Comparison of ENCODE assay signal across 11 cellular contexts in genomic region chr6:3232017-3232838, GRCh38. TPM values are rescaled to one million over a fixed set of nuclear protein-coding genes. Genes with fewer than 3 reads are reported as not detected.
DNase-seq lines count a peak whose midpoint lies in the region; ATAC-seq and TF ChIP-seq lines count a peak whose summit lies in the region.
"Had no signal": no experiment of that assay in that cellular context is flagged by ENCODE, and none has a peak within 500 bp of the region (broad histone marks: within the 10 kb centered on the region; RNA-seq: fewer than 3 reads in every experiment).

No MANE protein-coding gene starts in this region.

- H2AK5ac ChIP-seq in neuronal stem cell (ENCODE audit: low read depth, low read length) = no peak overlapping the region

- H3K4me3 ChIP-seq in CD8-positive, alpha-beta memory T cell (ENCODE audit: low read length) = no peak overlapping the region
- H3K4me3 ChIP-seq in neuronal stem cell (ENCODE audit: low read length in 2 of 2) = peak overlapping the region; percentile 85 to 95

- H3K27ac ChIP-seq in CD8-positive, alpha-beta memory T cell (ENCODE audit: low read depth, low read length) = no peak overlapping the region
- peak overlapping the region; percentile 95 for H3K27ac ChIP-seq in neuronal stem cell (replicated peaks; ENCODE audit: low read length)

- peaks cover 0 to 3% (median 0%) of the 10 kb centered on the region in 5 donors for H3K9me3 Mint-ChIP-seq in CD8-positive, alpha-beta memory T cell
- no peaks in the 10 kb centered on the region for H3K9me3 Mint-ChIP-seq in endothelial cell (ENCODE audit: unreplicated experiment)
- H3K9me3 Mint-ChIP-seq: activated naive CD8-positive, alpha-beta T cell treated with anti-CD3 and anti-CD28 coated beads, Interleukin-2, amount 10 ng/mL, durations not matched to agents 7 days and 5 days had no signal

- peak overlapping the region; percentile 61 for H2BK15ac ChIP-seq in neuronal stem cell (ENCODE audit: low read length)

- ATAC-seq in GM18505 (IDR thresholded peaks at IDR 0.05; ENCODE audit: unreplicated experiment) (no peak), HG03045 (IDR thresholded peaks at IDR 0.05; ENCODE audit: unreplicated experiment) (no peak)

- CTCF ChIA-PET in CD8-positive, alpha-beta memory T cell (lab: Charles Lee) = interaction anchor here (0.8 to 1.7 kb wide), 2 partner anchors 19 to 24 kb away, joined by 3 to 7 read pairs; no protein-coding TSS in a partner anchor

- peak overlapping the region; percentile 98 for H2BK5ac ChIP-seq in neuronal stem cell (ENCODE audit: low read length)

- no peak overlapping the region for H4K91ac ChIP-seq in neuronal stem cell (ENCODE audit: low read depth, low read length, poor library complexity)

- no peak overlapping the region for H2BK120ac ChIP-seq in neuronal stem cell (ENCODE audit: low read depth, low read length)

- no peak overlapping the region for H2BK12ac ChIP-seq in neuronal stem cell (ENCODE audit: low read length)

- peak overlapping the region; percentile 80 for H3K18ac ChIP-seq in neuronal stem cell (ENCODE audit: low read length)

- peaks cover 35 to 44% (median 43%) of the 10 kb centered on the region in 3 donors for H3K4me1 Mint-ChIP-seq in CD8-positive, alpha-beta memory T cell
- H3K4me1 Mint-ChIP-seq in endothelial cell (ENCODE audit: unreplicated experiment) = peaks cover 36% of the 10 kb centered on the region

- peaks cover 81 to 84% of the 10 kb centered on the region in 2 donors for H3K27me3 Mint-ChIP-seq in CD8-positive, alpha-beta memory T cell
- peaks cover 23% of the 10 kb centered on the region for H3K27me3 Mint-ChIP-seq in endothelial cell (ENCODE audit: unreplicated experiment)

- H3K14ac ChIP-seq in neuronal stem cell (ENCODE audit: low read length) = no peak overlapping the region

- TF ChIP-seq POLR2A in GM18505 (IDR thresholded peaks at IDR 0.05; ENCODE audit: borderline replicate concordance, extremely low read depth, insufficient read depth, insufficient read length) = no peak

- no CpG with 5 or more reads among the region's 22 CpGs for WGBS in neuronal stem cell (ENCODE audit: extremely low coverage in 2 of 2, insufficient read length in 2 of 2, insufficient replicate concordance in 1 of 2), 2 donors

- H3K9ac ChIP-seq in neuronal stem cell (ENCODE audit: low read depth, low read length, poor library complexity) = peak overlapping the region; percentile 65

- no peaks in the 10 kb centered on the region for H3K36me3 ChIP-seq in CD8-positive, alpha-beta memory T cell (ENCODE audit: insufficient read depth, low read length)
- peaks cover 0 to 6% of the 10 kb centered on the region in 2 donors for H3K36me3 ChIP-seq in neuronal stem cell (replicated peaks in 1 of 2; ENCODE audit: control insufficient read depth in 2 of 2, insufficient read depth in 2 of 2, low read length in 2 of 2)

- no peak overlapping the region for H3K27ac Mint-ChIP-seq in CD8-positive, alpha-beta memory T cell
- H3K27ac Mint-ChIP-seq in endothelial cell (ENCODE audit: unreplicated experiment) = no peak overlapping the region
- H3K27ac Mint-ChIP-seq: activated naive CD8-positive, alpha-beta T cell treated with anti-CD3 and anti-CD28 coated beads, Interleukin-2, amount 10 ng/mL, durations not matched to agents 7 days and 5 days had no signal

- H3K4me2 ChIP-seq in neuronal stem cell (ENCODE audit: insufficient read depth, low read length, poor library complexity, severe bottlenecking) = peak overlapping the region; percentile 93

- peaks cover 2% of the 10 kb centered on the region for H3K79me1 ChIP-seq in neuronal stem cell (ENCODE audit: low read depth, low read length)

- DNase-seq in CD8-positive, alpha-beta memory T cell = no peak
- DNase-seq in NCI-H2171 treated with DMSO at 0.1 percent for 48 hours (lab: John Stamatoyannopoulos, UW) (peak; percentile 74), endothelial cell (ENCODE audit: low spot score) (no peak), neuronal stem cell (ENCODE audit: low spot score) (no peak), EL (no peak)
- DNase-seq in stimulated activated CD8-positive, alpha-beta memory T cell treated with anti-CD3 and anti-CD28 coated beads, Interleukin-4, amount 100 ng/mL, for 48 hours = no peak
- DNase-seq: activated naive CD8-positive, alpha-beta T cell treated with anti-CD3 and anti-CD28 coated beads, Interleukin-2, amount 10 ng/mL, durations not matched to agents 7 days and 5 days; Kasumi-1; stimulated activated CD4-positive, alpha-beta T cell treated with anti-CD3 and anti-CD28 coated beads, Interleukin-4, amount 100 ng/mL, for 1 hour had no signal

- TF ChIP-seq CTCF in endothelial cell (IDR thresholded peaks at IDR 0.05; ENCODE audit: unreplicated experiment) = no peak

- peaks cover 61% of the 10 kb centered on the region for H3K27me3 ChIP-seq in CD8-positive, alpha-beta memory T cell (ENCODE audit: insufficient read depth, low read length, poor library complexity, severe bottlenecking)
- H3K27me3 ChIP-seq in neuronal stem cell (ENCODE audit: control insufficient read depth in 3 of 3, insufficient read depth in 3 of 3, low read depth in 1 of 3, low read length in 3 of 3) = no peaks in the 10 kb centered on the region

- H4K8ac ChIP-seq in neuronal stem cell (ENCODE audit: low read depth, low read length) = no peak overlapping the region

- H3K23ac ChIP-seq in neuronal stem cell (ENCODE audit: low read depth, low read length, poor library complexity) = no peak overlapping the region

- peaks cover 49% of the 10 kb centered on the region for H3K4me1 ChIP-seq in CD8-positive, alpha-beta memory T cell (ENCODE audit: insufficient read depth, low read length)
- H3K4me1 ChIP-seq in neuronal stem cell (ENCODE audit: control insufficient read depth in 2 of 2, insufficient read depth in 1 of 2, low read depth in 1 of 2, low read length in 2 of 2) = peaks cover 4 to 5% of the 10 kb centered on the region in 2 donors

- peak overlapping the region in 4 of 7 donors; percentile 9 to 48 (median 36) for H3K4me3 Mint-ChIP-seq in CD8-positive, alpha-beta memory T cell
- H3K4me3 Mint-ChIP-seq in endothelial cell (ENCODE audit: unreplicated experiment) = peak overlapping the region; percentile 95

- H3K9me3 ChIP-seq in CD8-positive, alpha-beta memory T cell (ENCODE audit: low read length) = no peaks in the 10 kb centered on the region
- no peaks in the 10 kb centered on the region for H3K9me3 ChIP-seq in neuronal stem cell (replicated peaks in 1 of 2; ENCODE audit: control insufficient read depth in 2 of 2, insufficient read depth in 1 of 2, low read depth in 1 of 2, low read length in 2 of 2)

- POLR2A ChIA-PET in CD8-positive, alpha-beta memory T cell (lab: Charles Lee) = no interaction called here

- H3K4ac ChIP-seq in neuronal stem cell (ENCODE audit: low read length) = no peak overlapping the region

- no peaks in the 10 kb centered on the region for H3K36me3 Mint-ChIP-seq in CD8-positive, alpha-beta memory T cell
- no peaks in the 10 kb centered on the region for H3K36me3 Mint-ChIP-seq in endothelial cell (ENCODE audit: low read depth, unreplicated experiment)
- H3K36me3 Mint-ChIP-seq: activated naive CD8-positive, alpha-beta T cell treated with anti-CD3 and anti-CD28 coated beads, Interleukin-2, amount 10 ng/mL, durations not matched to agents 7 days and 5 days had no signal

- peak overlapping the region; percentile 81 for H2AFZ ChIP-seq in neuronal stem cell (ENCODE audit: low read length)

RNA-seq across cellular contexts. Expression of gene TUBB2B, which starts 4.8 kb away (rescaled TPM):
- under 1 TPM in 1 of 2 experiments, not detected in 1; 0.13 TPM for total RNA-seq in CD8-positive, alpha-beta memory T cell
- 0.59 TPM for polyA plus RNA-seq in CD8-positive, alpha-beta memory T cell
- 93.2 TPM for total RNA-seq in endothelial cell (ENCODE audit: unreplicated experiment)
- polyA plus RNA-seq in neuronal stem cell (2013, experiment 1 of 2) = 370 TPM
- 372 TPM for polyA plus RNA-seq in neuronal stem cell (2013, experiment 2 of 2)
- total RNA-seq: activated naive CD8-positive, alpha-beta T cell treated with anti-CD3 and anti-CD28 coated beads, Interleukin-2, amount 10 ng/mL, durations not matched to agents 7 days and 5 days had no signal

RNA-seq across cellular contexts. Expression of gene PSMG4, which starts 26.5 kb away (rescaled TPM):
- total RNA-seq in CD8-positive, alpha-beta memory T cell = 10 to 100 TPM; 24.4 to 25.2 TPM
- 50.4 TPM for polyA plus RNA-seq in CD8-positive, alpha-beta memory T cell
- total RNA-seq in endothelial cell (ENCODE audit: unreplicated experiment) = 9.7 TPM
- 24.7 TPM for polyA plus RNA-seq in neuronal stem cell (2013, experiment 1 of 2)
- polyA plus RNA-seq in neuronal stem cell (2013, experiment 2 of 2) = 24.4 TPM

Comparison
In these comparisons a context has a peak if more than half of its experiments do, and no peak if none do; other contexts are left out.
1. RNA of gene TUBB2B, which starts 4.8 kb away (total RNA-seq): 93.2 TPM in endothelial cell (single experiment); 0.13 TPM in CD8-positive, alpha-beta memory T cell; every median in the first group is over 10 times any median in the second.